8 cellular contexts compared by ENCODE assay signal in the genomic region with DNA sequence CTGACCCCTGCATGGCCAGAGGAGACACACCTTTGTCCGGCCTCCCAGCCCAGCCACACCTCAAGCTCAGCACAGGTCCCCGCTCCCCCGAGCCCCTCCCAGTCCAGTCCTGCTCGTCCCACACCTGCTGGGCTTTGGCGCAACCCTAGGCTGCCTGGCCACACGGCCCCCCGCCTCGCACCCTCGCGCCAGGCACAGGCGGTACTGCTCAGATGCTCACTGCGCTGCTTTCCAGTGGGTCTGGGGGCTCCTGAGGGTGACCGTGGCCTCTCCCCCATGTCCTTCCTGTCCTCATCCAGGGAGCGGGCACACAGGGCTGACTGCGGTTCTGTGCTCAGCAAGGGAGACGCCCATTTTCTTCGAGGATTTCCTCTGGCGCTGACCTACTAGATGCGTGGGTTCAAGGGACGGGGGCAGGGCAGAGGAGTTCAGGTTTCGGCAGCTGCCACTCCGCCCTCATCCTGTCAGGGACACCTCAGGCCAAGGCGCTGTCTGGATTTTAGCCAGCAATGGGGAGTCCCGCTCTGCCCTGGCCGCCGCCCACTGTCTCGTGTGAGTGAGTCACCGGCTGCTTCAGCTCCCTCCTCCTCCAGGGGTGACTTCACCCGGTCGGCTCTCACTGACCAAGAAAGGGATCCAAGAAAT.
DNase-seq lines count a peak whose midpoint lies in the region; ATAC-seq and TF ChIP-seq lines count a peak whose summit lies in the region.

No MANE protein-coding gene starts in this region.

- H3K36me3 ChIP-seq in lung (ENCODE audit: control insufficient read depth in 2 of 2, insufficient read depth in 2 of 2, low read length in 2 of 2), result no peaks in the 10 kb centered on the region

- H3K9me3 ChIP-seq in lung (ENCODE audit: control insufficient read depth in 2 of 2, insufficient read depth in 1 of 2, low read length in 1 of 2), result peaks cover 0 to 1% of the 10 kb centered on the region in 2 donors

- H3K4me3 ChIP-seq in dorsolateral prefrontal cortex, result peak overlapping the region in 1 of 59 donors; percentile 27
- H3K4me3 ChIP-seq in lung, result no peak overlapping the region

- peak; percentile 97 for DNase-seq in ACHN
- DNase-seq in HK-2 (ENCODE audit: unreplicated experiment), result peak; percentile 98
- DNase-seq in activated CD4-positive, alpha-beta T cell treated with anti-CD3 and anti-CD28 coated beads for 4 hours, result peak; percentile 33 to 56
- peak in 7 of 10 donors; percentile 35 to 90 (median 64) for DNase-seq in dorsolateral prefrontal cortex
- peak; percentile 93 for DNase-seq in lung (ENCODE audit: low spot score)
- DNase-seq in stimulated activated CD4-positive, alpha-beta T cell treated with anti-CD3 and anti-CD28 coated beads, TNF-alpha, amount 100 ng/mL, for 4 hours (ENCODE audit: low read depth in 3 of 3), result peak in 2 of 3 experiments; percentile 23 to 33

- peak; percentile 71 for ATAC-seq in GM19351 (IDR thresholded peaks at IDR 0.05; ENCODE audit: unreplicated experiment)
- ATAC-seq in lung (ENCODE audit: insufficient read depth, low FRiP score), result peak; percentile 85
- ATAC-seq in GM18909 (IDR thresholded peaks at IDR 0.05; ENCODE audit: poor library complexity, unreplicated experiment), result no peak

- intact Hi-C loops in dorsolateral prefrontal cortex (cut with DNase I), result no loop called here

- TF ChIP-seq CTCF in dorsolateral prefrontal cortex (IDR thresholded peaks at IDR 0.05 in 54 of 56, conservative IDR thresholded peaks at IDR 0.05 in 2 of 56; ENCODE audit: low read depth in 1 of 56, partially characterized antibody in 56 of 56) (no peak), lung (IDR thresholded peaks at IDR 0.05; ENCODE audit: control extremely low read depth, extremely low read depth) (no peak)

- H3K27ac ChIP-seq in dorsolateral prefrontal cortex, result no peak overlapping the region
- peak overlapping the region; percentile 42 to 50 for H3K27ac ChIP-seq in lung (ENCODE audit: low read depth in 1 of 2, low read length in 1 of 2)

- in situ Hi-C loops in ACHN (cut with HindIII; ENCODE audit: low pct_ligation_motif_present, low pct_unique_long_range_greater_than_20kb, low sequenced_read_pairs), result no loop called here

- 23 to 32% methylated on average over 27 to 30 of the region's 30 CpGs for WGBS in lung, 2 donors

- H3K4me1 ChIP-seq in lung (ENCODE audit: control insufficient read depth in 2 of 2, insufficient read depth in 2 of 2, low read length in 2 of 2), result peaks cover 0 to 15% of the 10 kb centered on the region in 2 donors

- H3K27me3 ChIP-seq in dorsolateral prefrontal cortex (peaks cover 0 to 6% (median 0%) of the 10 kb centered on the region in 45 donors), lung (ENCODE audit: control insufficient read depth, insufficient read depth) (no peaks in the 10 kb centered on the region)

Comparison
In these comparisons a context has a peak if more than half of its experiments do, and no peak if none do; other contexts are left out.
1. DNase-seq: peak in every context shown above with its lines; median percentile 98 in HK-2; 97 in ACHN; 93 in lung; 64 in dorsolateral prefrontal cortex; 44 in activated CD4-positive, alpha-beta T cell treated with anti-CD3 and anti-CD28 coated beads for 4 hours; 28 in stimulated activated CD4-positive, alpha-beta T cell treated with anti-CD3 and anti-CD28 coated beads, TNF-alpha, amount 100 ng/mL, for 4 hours.
2. H3K27ac ChIP-seq: peak in lung (2 of 2); none in dorsolateral prefrontal cortex (0 of 59).